18 cellular contexts compared by ENCODE assay signal in genomic region chr2:179443175-179443574, GRCh38.
A peak's percentile ranks its signal among the peaks of the same experiment; 100 is the strongest.
DNase-seq lines count a peak whose midpoint lies in the region; ATAC-seq, FAIRE-seq and TF ChIP-seq lines count a peak whose summit lies in the region.
"Had no signal": no experiment of that assay in that cellular context is flagged by ENCODE, and none has a peak within 500 bp of the region (broad histone marks: within the 10 kb centered on the region; RNA-seq: fewer than 3 reads in every experiment).

No MANE protein-coding gene starts in this region.

- 0 out of 2 replicates have a peak overlapping the region, but pooled peaks have one; percentile 71 for H3K18ac ChIP-seq in H1 (ENCODE audit: extremely low read depth, low read length)

- H3K9me3 ChIP-seq in H1 (ENCODE audit: insufficient read depth in 2 of 2, low read depth in 1 of 2, low read length in 1 of 2) (no peaks in the 10 kb centered on the region), upper lobe of right lung (no peaks in the 10 kb centered on the region)
- H3K9me3 ChIP-seq: ascending aorta had no signal

- no peak overlapping the region for H3K14ac ChIP-seq in H1 (ENCODE audit: insufficient read length)

- no peak overlapping the region for H2BK120ac ChIP-seq in H1 (replicated peaks; ENCODE audit: low read depth, low read length)

- H3K56ac ChIP-seq in H1 (replicated peaks; ENCODE audit: insufficient read length, low read depth, low read length), result no peak overlapping the region

- H3K4me3 ChIP-seq in H1 (ENCODE audit: extremely low read depth in 1 of 4, insufficient read depth in 2 of 4, low read depth in 3 of 4, low read length in 4 of 4), result peak overlapping the region in 1 of 4 experiments; percentile 11; a peak in 1 of 8 replicates
- H3K4me3 ChIP-seq in upper lobe of right lung, result no peak overlapping the region
- H3K4me3 ChIP-seq: ascending aorta had no signal

- H2AFZ ChIP-seq in H1 (ENCODE audit: low read length), result peak overlapping the region; percentile 9; the same call in 1 of the 2 replicates

- peak; percentile 71 for FAIRE-seq in H1 (lab: Jason Lieb, UNC)
- FAIRE-seq: urothelium cell line had no signal

- H3K4me2 ChIP-seq in H1 (ENCODE audit: insufficient read depth in 1 of 2, low read depth in 2 of 2, low read length in 2 of 2), result peak overlapping the region; percentile 42 to 44

- TF ChIP-seq POLR2A in H1 (IDR thresholded peaks at IDR 0.05; ENCODE audit: control extremely low read depth in 1 of 2, low read depth in 2 of 2, low read length in 2 of 2), result no peak

- no peak overlapping the region for H3K4ac ChIP-seq in H1 (replicated peaks; ENCODE audit: insufficient read length, low read depth, low read length)

- no peak for TF ChIP-seq CTCF in H1 (IDR thresholded peaks at IDR 0.05; ENCODE audit: control extremely low read depth in 1 of 3, insufficient read depth in 1 of 3, low read depth in 1 of 3, low read length in 3 of 3)
- TF ChIP-seq CTCF in upper lobe of right lung (IDR thresholded peaks at IDR 0.05), result no peak

- H3K23ac ChIP-seq in H1 (ENCODE audit: insufficient read length), result no peak overlapping the region

- 21% methylated on average over 12 of the region's 12 CpGs; no CpG with 5 or more reads in 1 of the 2 experiments for WGBS in H1 (ENCODE audit: extremely low coverage in 1 of 2, insufficient coverage in 1 of 2, insufficient read length in 1 of 2, insufficient replicate concordance in 2 of 2, low coverage in 1 of 2, low lambda C conversion rate in 2 of 2, missing lambda C conversion rate in 1 of 2), 2 experiments

- H2BK5ac ChIP-seq in H1 (ENCODE audit: low read depth, low read length), result no peak overlapping the region

- peak overlapping the region; percentile 68 for H4K91ac ChIP-seq in H1 (replicated peaks; ENCODE audit: insufficient read length, low read length)

- no peaks in the 10 kb centered on the region for H3K23me2 ChIP-seq in H1 (ENCODE audit: low read depth, low read length)

- no peak overlapping the region for H2AK5ac ChIP-seq in H1 (ENCODE audit: low read depth, low read length)

- no peak overlapping the region for H2BK20ac ChIP-seq in H1 (ENCODE audit: low read length)

- H3K36me3 ChIP-seq in H1 (ENCODE audit: control insufficient read depth in 2 of 4, insufficient read depth in 4 of 4, low read length in 3 of 4) (no peaks in the 10 kb centered on the region), upper lobe of right lung (no peaks in the 10 kb centered on the region)
- H3K36me3 ChIP-seq: ascending aorta had no signal

- DNase-seq in SIG-M5 treated with dmso at 0.1 percent for 504 hours (lab: John Stamatoyannopoulos, UW; ENCODE audit: unreplicated experiment) (peak; percentile 19), SIG-M5 (lab: John Stamatoyannopoulos, UW) (no peak), H1 (ENCODE audit: low read depth in 1 of 2, low spot score in 2 of 2) (peak; percentile 34 to 51), islet precursor cell (peak; percentile 83), upper lobe of right lung (no peak), SHP77 treated with DMSO at 0.1 percent for 48 hours (lab: John Stamatoyannopoulos, UW) (no peak)
- no peak for DNase-seq in stimulated activated CD4-positive, alpha-beta T cell treated with anti-CD3 and anti-CD28 coated beads, Interleukin-4, amount 100 ng/mL, for 1 hour
- no peak for DNase-seq in activated CD4-positive, alpha-beta T cell treated with anti-CD3 and anti-CD28 coated beads for 4 hours
- DNase-seq: activated CD4-positive, alpha-beta T cell treated with anti-CD3 and anti-CD28 coated beads for 48 hours; activated CD8-positive, alpha-beta memory T cell treated with anti-CD3 and anti-CD28 coated beads, Interleukin-2, amount 50 U/mL, for 48 hours; cortex of kidney; DMS79; HFFc6; NCI-H1436; stimulated activated naive CD8-positive, alpha-beta T cell treated with anti-CD3 and anti-CD28 coated beads, Interleukin-15, amount 100 ng/mL, for 72 hours; T-helper 9 cell had no signal

- no peaks in the 10 kb centered on the region for H4K20me1 ChIP-seq in H1 (replicated peaks in 1 of 2; ENCODE audit: control insufficient read depth in 1 of 2, insufficient read depth in 2 of 2, low read length in 2 of 2)

- H3K79me1 ChIP-seq in H1 (ENCODE audit: low read depth, low read length), result no peaks in the 10 kb centered on the region

- intact Hi-C loops in upper lobe of right lung (cut with DNase I), result no loop called here

- TF ChIP-seq RAD21 in H1 (IDR thresholded peaks at IDR 0.05 in 1 of 2, conservative IDR thresholded peaks at IDR 0.05 in 1 of 2; ENCODE audit: low read depth in 2 of 2, low read length in 2 of 2), result no peak

- H4K8ac ChIP-seq in H1 (ENCODE audit: extremely low read depth, insufficient read depth, low read length), result no peak overlapping the region

- H3K27ac ChIP-seq in H1 (ENCODE audit: low read depth, low read length) (no peak overlapping the region; the same call in 1 of the 2 replicates), upper lobe of right lung (no peak overlapping the region)
- H3K27ac ChIP-seq: ascending aorta had no signal

- no peak overlapping the region for H2BK15ac ChIP-seq in H1 (ENCODE audit: low read length)

- H3K4me1 ChIP-seq in H1 (replicated peaks in 1 of 4; ENCODE audit: control insufficient read depth in 3 of 4, insufficient read depth in 4 of 4, low read length in 3 of 4) (peaks cover 0 to 19% (median 7%) of the 10 kb centered on the region in 4 experiments; a peak in 6 of 7 replicates), upper lobe of right lung (no peaks in the 10 kb centered on the region)
- H3K4me1 ChIP-seq: ascending aorta had no signal

- POLR2A ChIA-PET in H1 (lab: Charles Lee; ENCODE audit: partially characterized antibody), result interaction anchor here (1.2 to 1.7 kb wide), 2 partner anchors 9 to 12 kb away, joined by 3 to 4 read pairs; no protein-coding TSS in a partner anchor

- no peak overlapping the region for H4K5ac ChIP-seq in H1 (ENCODE audit: insufficient read length, low read depth, low read length)

- peak overlapping the region; percentile 71; the same call in 1 of the 2 replicates for H2BK12ac ChIP-seq in H1 (ENCODE audit: low read depth, low read length)

- no peaks in the 10 kb centered on the region for H3K79me2 ChIP-seq in H1 (ENCODE audit: control insufficient read depth in 1 of 2, insufficient read depth in 2 of 2, low read length in 2 of 2)

- TF ChIP-seq EP300 in H1 (IDR thresholded peaks at IDR 0.05; ENCODE audit: borderline replicate concordance in 1 of 2, low read depth in 2 of 2, low read length in 2 of 2), result peak in 1 of 2 experiments; percentile 92; a peak in 1 of 3 replicates

- no peak overlapping the region for H3K9ac ChIP-seq in H1 (replicated peaks in 1 of 4; ENCODE audit: extremely low read depth in 1 of 4, low read depth in 3 of 4, low read length in 3 of 4)

- CTCF ChIA-PET in H1 (lab: Charles Lee; ENCODE audit: partially characterized antibody), result interaction anchor here (0.5 to 6.8 kb wide), 9 partner anchors 8 to 306 kb away, joined by 3 to 48 read pairs (median 3); no protein-coding TSS in a partner anchor

- H3K27me3 ChIP-seq in H1 (replicated peaks in 1 of 4; ENCODE audit: control insufficient read depth in 3 of 4, extremely low read depth in 1 of 4, insufficient read depth in 3 of 4, low read length in 3 of 4) (no peaks in the 10 kb centered on the region), upper lobe of right lung (no peaks in the 10 kb centered on the region)
- H3K27me3 ChIP-seq: ascending aorta had no signal

- ATAC-seq in upper lobe of right lung, result peak; percentile 45
- ATAC-seq: stimulated activated naive CD8-positive, alpha-beta T cell treated with anti-CD3 and anti-CD28 coated beads, Interleukin-15, amount 100 ng/mL, for 72 hours had no signal

TF ChIP-seq in H1, 55 proteins besides CTCF, POLR2A, EP300 and RAD21:
- 0 out of 2 replicates have a peak, but pooled peaks have one; percentile 13 for TF ChIP-seq TAF1 (IDR thresholded peaks at IDR 0.05; ENCODE audit: low read depth, low read length)
- peak; percentile 69 for TF ChIP-seq ASH2L (IDR thresholded peaks at IDR 0.05; ENCODE audit: low read length)
- TF ChIP-seq SP1 (IDR thresholded peaks at IDR 0.05; ENCODE audit: low read depth, low read length), result 0 out of 2 replicates have a peak, but pooled peaks have one; percentile 10
- peak; percentile 39; the same call in 1 of the 2 replicates for TF ChIP-seq TEAD4 (IDR thresholded peaks at IDR 0.05; ENCODE audit: low read depth, low read length)
- 0 out of 2 replicates have a peak, but pooled peaks have one; percentile 22 for TF ChIP-seq MAX (IDR thresholded peaks at IDR 0.05)
- TF ChIP-seq, protein P1, sequence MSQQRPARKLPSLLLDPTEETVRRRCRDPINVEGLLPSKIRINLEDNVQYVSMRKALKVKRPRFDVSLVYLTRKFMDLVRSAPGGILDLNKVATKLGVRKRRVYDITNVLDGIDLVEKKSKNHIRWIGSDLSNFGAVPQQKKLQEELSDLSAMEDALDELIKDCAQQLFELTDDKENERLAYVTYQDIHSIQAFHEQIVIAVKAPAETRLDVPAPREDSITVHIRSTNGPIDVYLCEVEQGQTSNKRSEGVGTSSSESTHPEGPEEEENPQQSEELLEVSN (IDR thresholded peaks at IDR 0.05), result peak; percentile 18; the same call in 1 of the 2 replicates
- no peak for TF ChIP-seq HDAC2 (IDR thresholded peaks at IDR 0.05; ENCODE audit: borderline replicate concordance in 1 of 2, low read depth in 2 of 2, low read length in 2 of 2)
- no peak for TF ChIP-seq RBBP5 (IDR thresholded peaks at IDR 0.05; ENCODE audit: borderline replicate concordance, low read depth, low read length)

Comparison
In these comparisons a context has a peak if more than half of its experiments do, and no peak if none do; other contexts are left out.
1. DNase-seq: peak in SIG-M5 treated with dmso at 0.1 percent for 504 hours (single experiment), H1 (2 of 2) and islet precursor cell (single experiment); none in SIG-M5 (single experiment), upper lobe of right lung (single experiment), stimulated activated CD4-positive, alpha-beta T cell treated with anti-CD3 and anti-CD28 coated beads, Interleukin-4, amount 100 ng/mL, for 1 hour (single experiment), activated CD4-positive, alpha-beta T cell treated with anti-CD3 and anti-CD28 coated beads for 4 hours (0 of 2) and SHP77 treated with DMSO at 0.1 percent for 48 hours (single experiment).